8 cellular contexts compared by ENCODE assay signal in the genomic region with DNA sequence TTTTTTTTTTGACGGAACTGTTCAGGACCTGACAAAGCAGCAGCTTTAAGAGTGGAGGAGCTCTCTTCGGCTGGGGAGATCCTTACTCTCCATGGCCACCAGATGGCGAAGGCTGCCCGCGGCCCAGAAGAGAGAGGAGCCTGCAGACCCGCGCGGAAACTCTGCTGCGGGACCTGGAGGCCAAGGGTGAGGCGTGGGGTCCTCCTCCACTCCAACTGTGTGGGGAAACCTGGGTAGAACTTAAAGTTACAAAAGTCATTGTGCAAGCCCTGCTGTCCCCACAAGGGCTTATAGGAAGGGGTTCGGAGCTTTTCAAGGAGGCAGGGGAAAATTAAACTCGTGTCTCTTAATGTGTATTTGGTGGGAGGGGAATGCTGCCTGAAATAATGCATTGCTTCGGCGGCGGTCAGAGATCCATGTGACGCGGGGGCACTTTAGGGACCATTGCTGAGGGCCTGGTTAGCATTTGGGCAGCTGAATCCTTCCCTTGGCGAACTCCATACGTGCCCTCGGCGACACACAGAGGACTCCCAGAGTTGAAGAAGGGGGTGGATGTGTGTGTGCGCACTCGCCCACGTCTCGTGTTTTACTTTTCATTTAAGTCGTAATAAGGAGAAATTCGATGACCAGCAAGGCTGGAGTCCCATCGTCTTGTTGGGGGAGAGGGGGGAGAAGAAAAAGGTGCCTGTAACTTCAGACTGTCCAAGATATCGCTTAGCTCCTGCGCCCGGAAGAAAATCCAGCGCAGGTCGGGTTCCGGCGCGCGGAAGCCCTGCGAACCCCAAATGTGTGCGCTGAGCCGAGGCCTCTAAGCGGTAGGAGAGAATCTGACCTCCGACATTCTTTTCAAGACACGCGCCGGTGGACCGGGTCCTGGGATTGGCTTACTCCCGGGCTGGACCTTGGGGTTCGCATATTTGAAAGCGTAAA. TPM values are rescaled to one million over a fixed set of nuclear protein-coding genes. Genes with fewer than 3 reads are reported as not detected.
DNase-seq lines count a peak whose midpoint lies in the region; ATAC-seq and TF ChIP-seq lines count a peak whose summit lies in the region.

No MANE protein-coding gene starts in this region.

- no peaks in the 10 kb centered on the region for H3K36me3 Mint-ChIP-seq in activated CD8-positive, alpha-beta T cell treated with anti-CD3 and anti-CD28 coated beads for 36 hours (ENCODE audit: low read depth)

- H3K27me3 Mint-ChIP-seq in activated CD8-positive, alpha-beta T cell treated with anti-CD3 and anti-CD28 coated beads for 36 hours = peaks cover 25% of the 10 kb centered on the region

- intact Hi-C loops in activated CD8-positive, alpha-beta T cell treated with anti-CD3 and anti-CD28 coated beads for 36 hours (cut with micrococcal nuclease) = loop anchor here (1.0 to 2.0 kb wide), 2 partner anchors 574 to 616 kb away; no protein-coding TSS in a partner anchor

- H3K4me3 Mint-ChIP-seq in activated CD8-positive, alpha-beta T cell treated with anti-CD3 and anti-CD28 coated beads for 36 hours = peak overlapping the region; percentile 91

- no peaks in the 10 kb centered on the region for H3K36me3 ChIP-seq in ectodermal cell (ENCODE audit: control insufficient read depth, insufficient read depth, low read length)

- H3K27ac Mint-ChIP-seq in activated CD8-positive, alpha-beta T cell treated with anti-CD3 and anti-CD28 coated beads for 36 hours = peak overlapping the region; percentile 92

- POLR2A ChIA-PET in activated CD8-positive, alpha-beta T cell treated with anti-CD3 and anti-CD28 coated beads for 36 hours (lab: Charles Lee) = interaction anchor here (0.9 to 2.2 kb wide), 7 partner anchors 9 to 637 kb away, joined by 3 to 19 read pairs (median 4); a partner anchor contains a TSS

- CTCF ChIA-PET in activated CD8-positive, alpha-beta T cell treated with anti-CD3 and anti-CD28 coated beads for 36 hours (lab: Charles Lee) = interaction anchor here (0.6 to 3.1 kb wide), 50 partner anchors 10 to 1014 kb away, joined by 3 to 99 read pairs (median 4); a partner anchor contains a TSS

- no peaks in the 10 kb centered on the region for H3K9me3 Mint-ChIP-seq in activated CD8-positive, alpha-beta T cell treated with anti-CD3 and anti-CD28 coated beads for 36 hours

- H3K4me1 Mint-ChIP-seq in activated CD8-positive, alpha-beta T cell treated with anti-CD3 and anti-CD28 coated beads for 36 hours (ENCODE audit: low read depth) = peaks cover 18% of the 10 kb centered on the region

- ATAC-seq in GM18873 (IDR thresholded peaks at IDR 0.05; ENCODE audit: low FRiP score, unreplicated experiment) (peak; percentile 93), HG03139 (IDR thresholded peaks at IDR 0.05; ENCODE audit: unreplicated experiment) (peak; percentile 95)
- ATAC-seq in activated CD8-positive, alpha-beta T cell treated with anti-CD3 and anti-CD28 coated beads for 36 hours = peak; percentile 91

- no peak overlapping the region for H3K27ac ChIP-seq in ectodermal cell (ENCODE audit: insufficient read depth, low read depth, low read length, poor library complexity, severe bottlenecking)

- H3K4me3 ChIP-seq in AG10803 (ENCODE audit: low read length) (peak overlapping the region; percentile 66), ectodermal cell (ENCODE audit: insufficient read depth, low read depth, low read length) (peak overlapping the region; percentile 20)

- TF ChIP-seq CTCF in AG10803 (conservative IDR thresholded peaks at IDR 0.05; ENCODE audit: low read length) = peak; percentile 85
- TF ChIP-seq CTCF in activated CD8-positive, alpha-beta T cell treated with anti-CD3 and anti-CD28 coated beads for 36 hours (IDR thresholded peaks at IDR 0.05) = peak; percentile 80

- H3K4me1 ChIP-seq in ectodermal cell (ENCODE audit: control insufficient read depth, insufficient read depth, low read length) = peaks cover 11% of the 10 kb centered on the region

- DNase-seq in AG10803 (ENCODE audit: low read depth) (peak; percentile 80), NCI-H460 (ENCODE audit: extremely low read depth, low read depth) (peak; percentile 58), medulla oblongata (ENCODE audit: extremely low spot score) (peak; percentile 88)
- DNase-seq in activated CD8-positive, alpha-beta T cell treated with anti-CD3 and anti-CD28 coated beads for 36 hours = peak; percentile 86
- DNase-seq in stimulated activated CD4-positive, alpha-beta T cell treated with anti-CD3 and anti-CD28 coated beads, TNF-alpha, amount 100 ng/mL, for 48 hours (ENCODE audit: low read depth in 3 of 3) = peak; percentile 58 to 76 (median 68)

- WGBS in ectodermal cell, 2 experiments = 1 to 3% methylated on average over 48 to 49 of the region's 49 CpGs

- peaks cover 73% of the 10 kb centered on the region for H3K27me3 ChIP-seq in ectodermal cell (ENCODE audit: control insufficient read depth, insufficient read depth, low read length, poor library complexity, severe bottlenecking)

- H3K9me3 ChIP-seq in ectodermal cell (ENCODE audit: control insufficient read depth, low read length) = no peaks in the 10 kb centered on the region

RNA-seq across cellular contexts. Expression of a gene that starts 9.7 kb away (rescaled TPM):
- 0.35 and 0.40 TPM in 2 replicates for total RNA-seq in NCI-H460 (2014; rRNA removed; shearing (Covaris generic))
- 0.80 TPM in 1 of 2 replicates, not detected in the other for polyA plus RNA-seq in NCI-H460 (2014; cell fraction: nucleus; rRNA removed)
- 1 to 10 TPM; 4.2 to 4.4 TPM for total RNA-seq in activated CD8-positive, alpha-beta T cell treated with anti-CD3 and anti-CD28 coated beads for 36 hours
- polyA plus RNA-seq in ectodermal cell (2013, experiment 1 of 4) = 0.19 TPM
- 0.09 TPM for polyA plus RNA-seq in ectodermal cell (2013, experiment 2 of 4)
- polyA plus RNA-seq in ectodermal cell (2013, experiment 3 of 4) = 0.11 TPM
- not detected for polyA plus RNA-seq in ectodermal cell (2013, experiment 4 of 4)
